In genomic region chr17:13642188-13642587, GRCh38 we compare ENCODE assay signal across 22 cellular contexts. TPM values are rescaled to one million over a fixed set of nuclear protein-coding genes. Genes with fewer than 3 reads are reported as not detected.
A peak's percentile ranks its signal among the peaks of the same experiment; 100 is the strongest.
DNase-seq lines count a peak whose midpoint lies in the region; ATAC-seq and TF ChIP-seq lines count a peak whose summit lies in the region.
"Had no signal": no experiment of that assay in that cellular context is flagged by ENCODE, and none has a peak within 500 bp of the region (broad histone marks: within the 10 kb centered on the region; RNA-seq: fewer than 3 reads in every experiment).

No MANE protein-coding gene starts in this region.

- no peak overlapping the region for H3K18ac ChIP-seq in mesenchymal stem cell (ENCODE audit: low read depth in 1 of 2, low read length in 2 of 2)

- H2AFZ ChIP-seq in mesenchymal stem cell (ENCODE audit: low read depth, low read length), result no peak overlapping the region

- H3K14ac ChIP-seq in mesenchymal stem cell (ENCODE audit: low read length in 2 of 2), result no peak overlapping the region

- no peak for TF ChIP-seq CTCF in heart left ventricle (IDR thresholded peaks at IDR 0.05)
- TF ChIP-seq CTCF in adrenal gland (IDR thresholded peaks at IDR 0.05), result no peak

- H3K27me3 ChIP-seq in heart left ventricle (no peaks in the 10 kb centered on the region), mesenchymal stem cell (ENCODE audit: control insufficient read depth in 1 of 2, insufficient read depth in 1 of 2, low read length in 2 of 2) (no peaks in the 10 kb centered on the region), adrenal gland (no peaks in the 10 kb centered on the region)
- H3K27me3 ChIP-seq: BLaER1 treated with 17β-estradiol and CSF1 and Interleukin-3, amounts not matched to agents 10 nM and 100 nM; MG63 had no signal

- H3K36me3 ChIP-seq in heart left ventricle, result no peaks in the 10 kb centered on the region
- H3K36me3 ChIP-seq in mesenchymal stem cell (ENCODE audit: control insufficient read depth in 1 of 2, insufficient read depth in 2 of 2, low read depth in 1 of 2, low read length in 2 of 2), result no peaks in the 10 kb centered on the region
- H3K36me3 ChIP-seq in adrenal gland (replicated peaks in 1 of 2), result no peaks in the 10 kb centered on the region
- H3K36me3 ChIP-seq: BLaER1 treated with 17β-estradiol and CSF1 and Interleukin-3, amounts not matched to agents 10 nM and 100 nM; MG63 had no signal

- no peaks in the 10 kb centered on the region for H3K79me1 ChIP-seq in mesenchymal stem cell (replicated peaks; ENCODE audit: low read length, poor library complexity, severe bottlenecking)

- peak; percentile 92 to 97 (median 94) for ATAC-seq in heart left ventricle
- ATAC-seq in GM18519 (IDR thresholded peaks at IDR 0.05; ENCODE audit: low FRiP score, unreplicated experiment), result no peak
- no peak for ATAC-seq in HG02870 (IDR thresholded peaks at IDR 0.05; ENCODE audit: unreplicated experiment)
- ATAC-seq: PC-3 had no signal

- no peak overlapping the region for H2BK120ac ChIP-seq in mesenchymal stem cell (ENCODE audit: low read depth, low read length)

- H3K27ac ChIP-seq in heart left ventricle (peak overlapping the region in 2 of 12 donors; percentile 45 to 49), mesenchymal stem cell (ENCODE audit: low read length, poor library complexity, severe bottlenecking) (no peak overlapping the region), adrenal gland (no peak overlapping the region)
- H3K27ac ChIP-seq: BLaER1 treated with 17β-estradiol and CSF1 and Interleukin-3, amounts not matched to agents 10 nM and 100 nM had no signal

- no peak overlapping the region for H3K4me3 ChIP-seq in heart left ventricle
- H3K4me3 ChIP-seq in mesenchymal stem cell (ENCODE audit: insufficient read depth in 1 of 2, low read depth in 1 of 2, low read length in 2 of 2), result no peak overlapping the region
- no peak overlapping the region for H3K4me3 ChIP-seq in adrenal gland
- H3K4me3 ChIP-seq: BLaER1 treated with 17β-estradiol and CSF1 and Interleukin-3, amounts not matched to agents 10 nM and 100 nM; MG63 had no signal

- no peak overlapping the region for H3K9ac ChIP-seq in mesenchymal stem cell (ENCODE audit: low read length)
- H3K9ac ChIP-seq: BLaER1 treated with 17β-estradiol and CSF1 and Interleukin-3, amounts not matched to agents 10 nM and 100 nM had no signal

- TF ChIP-seq POLR2A in heart left ventricle (IDR thresholded peaks at IDR 0.05) (no peak), adrenal gland (IDR thresholded peaks at IDR 0.05) (no peak)

- 16 to 29% (median 23%) methylated on average over 2 of the region's 2 CpGs for WGBS in heart left ventricle, 4 donors
- WGBS in mesenchymal stem cell, result 45% methylated on average over 2 of the region's 2 CpGs
- WGBS in adrenal gland, 4 donors, result 35 to 57% (median 44%) methylated on average over 2 of the region's 2 CpGs

- H2BK15ac ChIP-seq in mesenchymal stem cell (ENCODE audit: low read depth, poor library complexity, severe bottlenecking), result no peak overlapping the region

- peaks cover 0 to 10% (median 0%) of the 10 kb centered on the region in 12 donors for H3K4me1 ChIP-seq in heart left ventricle
- no peaks in the 10 kb centered on the region for H3K4me1 ChIP-seq in mesenchymal stem cell (ENCODE audit: control insufficient read depth, insufficient read depth, low read depth, low read length)
- H3K4me1 ChIP-seq in adrenal gland (replicated peaks in 1 of 2), result no peaks in the 10 kb centered on the region

- H3K9me3 ChIP-seq in heart left ventricle, result no peaks in the 10 kb centered on the region
- H3K9me3 ChIP-seq in mesenchymal stem cell (ENCODE audit: control insufficient read depth, low read length), result no peaks in the 10 kb centered on the region
- H3K9me3 ChIP-seq in adrenal gland (replicated peaks in 1 of 3), result no peaks in the 10 kb centered on the region
- H3K9me3 ChIP-seq: BLaER1 treated with 17β-estradiol and CSF1 and Interleukin-3, amounts not matched to agents 10 nM and 100 nM; MG63 had no signal

- DNase-seq in heart left ventricle, result peak in 3 of 5 donors; percentile 25 to 43 (median 42)
- no peak for DNase-seq in cardiac septum (ENCODE audit: low spot score)
- DNase-seq in astrocyte of the hippocampus (ENCODE audit: low read depth, low spot score), result peak; percentile 12
- peak; percentile 6 for DNase-seq in mesenchymal stem cell
- no peak for DNase-seq in adrenal gland
- DNase-seq: AML-193; CD4-positive, alpha-beta T cell; DMS53; GOT3; HCEC 1CT; KBM-7; MG63; NCI-H2029; NCI-H446 treated with DMSO at 0.1 percent for 48 hours; NCI-H526; NCI-H82; NK-92 treated with Interleukin-12 subunit alpha and Interleukin-12 subunit beta, amount 100 ng/mL, for 24 hours; PC-3; SHP77 had no signal

- no peak overlapping the region for H3K4ac ChIP-seq in mesenchymal stem cell (ENCODE audit: low read depth in 1 of 2, low read length in 2 of 2)

- H2BK5ac ChIP-seq in mesenchymal stem cell (ENCODE audit: low read depth, low read length, poor library complexity, severe bottlenecking), result no peak overlapping the region

- no peak overlapping the region for H4K91ac ChIP-seq in mesenchymal stem cell (ENCODE audit: low read length)

- no peak overlapping the region for H3K4me2 ChIP-seq in mesenchymal stem cell (ENCODE audit: low read length, poor library complexity, severe bottlenecking)
- H3K4me2 ChIP-seq: BLaER1 treated with 17β-estradiol and CSF1 and Interleukin-3, amounts not matched to agents 10 nM and 100 nM had no signal

- H3K23ac ChIP-seq in mesenchymal stem cell (ENCODE audit: low read length in 2 of 2), result no peak overlapping the region

- intact Hi-C loops in heart left ventricle (cut with DNase I), result no loop called here
- intact Hi-C loops in cardiac septum (cut with DNase I), result loop anchor here (5.0 kb wide), 1 partner anchor 245 kb away; no protein-coding TSS in a partner anchor
- intact Hi-C loops in adrenal gland (cut with DNase I), result no loop called here

- H2BK12ac ChIP-seq in mesenchymal stem cell (ENCODE audit: low read length in 2 of 2), result no peak overlapping the region

- no peak overlapping the region for H4K8ac ChIP-seq in mesenchymal stem cell (ENCODE audit: low read length)

- no peak overlapping the region for H2AK5ac ChIP-seq in mesenchymal stem cell (ENCODE audit: low read length, severe bottlenecking)

RNA-seq across cellular contexts. Expression of gene HS3ST3A1, which starts 40.5 kb away (rescaled TPM):
- total RNA-seq in heart left ventricle, result 1 to 10 TPM in 6 of 9 donors, under 1 TPM in 3; 0.12 to 5.7 (median 2.7) TPM
- 1 to 10 TPM in 1 of 2 donors, under 1 TPM in 1; 0.08 to 1.8 TPM for polyA plus RNA-seq in heart left ventricle
- total RNA-seq in cardiac septum, result 3.2 TPM
- 11.7 TPM for polyA plus RNA-seq in mesenchymal stem cell (2013, experiment 1 of 2)
- polyA plus RNA-seq in mesenchymal stem cell (2013, experiment 2 of 2), result 10.4 TPM
- total RNA-seq in adrenal gland, result 10 to 100 TPM in 1 of 8 donors, 1 to 10 TPM in 7; 1.1 to 22.7 (median 4.0) TPM
- polyA plus RNA-seq in adrenal gland, result 1 to 10 TPM in 2 of 3 donors, under 1 TPM in 1; 0.09 to 4.1 (median 3.1) TPM

Comparison
In these comparisons a context has a peak if more than half of its experiments do, and no peak if none do; other contexts are left out.
1. DNase-seq: peak in heart left ventricle (3 of 5), astrocyte of the hippocampus (single experiment) and mesenchymal stem cell (single experiment); none in cardiac septum (single experiment) and adrenal gland (0 of 7).
2. ATAC-seq: peak in heart left ventricle (4 of 4); none in GM18519 (single experiment) and HG02870 (single experiment).